ENCODE assay signal across 30 cellular contexts in genomic region chr2:202723746-202724145, GRCh38.
"Had no signal": no experiment of that assay in that cellular context is flagged by ENCODE, and none has a peak within 500 bp of the region (broad histone marks: within the 10 kb centered on the region; RNA-seq: fewer than 3 reads in every experiment).

No MANE protein-coding gene starts in this region.

- DNase-seq: activated CD4-positive, alpha-beta T cell treated with anti-CD3 and anti-CD28 coated beads for 1 hour; activated CD4-positive, alpha-beta T cell treated with anti-CD3 and anti-CD28 coated beads for 48 hours; activated CD4-positive, alpha-beta T cell treated with anti-CD3 and anti-CD28 coated beads, Interleukin-2, amount 50 U/mL, for 4 hours; activated CD4-positive, CD25-positive, alpha-beta regulatory T cell; activated CD8-positive, alpha-beta T cell treated with anti-CD3 and anti-CD28 coated beads for 36 hours; activated effector memory CD4-positive, alpha-beta T cell treated with anti-CD3 and anti-CD28 coated beads, Interleukin-2, amount 50 U/mL, for 16 hours; activated naive CD4-positive, alpha-beta T cell; activated naive CD4-positive, alpha-beta T cell treated with anti-CD3 and anti-CD28 coated beads, Interleukin-2, amount 50 U/mL, for 16 hours; activated naive CD8-positive, alpha-beta T cell treated with anti-CD3 and anti-CD28 coated beads for 36 hours; activated T-cell treated with anti-CD3 and anti-CD28 coated beads, Interleukin-2, amount 50 U/mL, for 1 hour; activated T-cell treated with anti-CD3 and anti-CD28 coated beads, Interleukin-2, amount 50 U/mL, for 72 hours; amygdala; KG1; MM.1S; NCI-H1092; NCI-H1436 treated with DMSO at 0.1 percent for 48 hours; NCI-H1694 treated with DMSO at 0.1 percent for 48 hours; NCI-H2029; NCI-H345; NCI-H524 treated with DMSO at 0.1 percent for 48 hours; PC-3; Peyer's patch; RPMI8226; SHP77 treated with DMSO at 0.1 percent for 48 hours; SW 1271; T-helper 1 cell; T-helper 2 cell; T-helper 9 cell; WERI-Rb-1 had no signal

- ATAC-seq: activated CD8-positive, alpha-beta T cell treated with anti-CD3 and anti-CD28 coated beads for 36 hours; activated T-cell treated with anti-CD3 and anti-CD28 coated beads, Interleukin-2, amount 50 U/mL, for 72 hours; activated T-helper 17 cell treated with anti-CD3 and anti-CD28 coated beads, Interleukin-2, amount 50 U/mL, for 72 hours; PC-3 had no signal
